In genomic region chr10:28681928-28682750, GRCh38 we compare ENCODE assay signal across 1 cellular context.
TF ChIP-seq lines count a peak whose summit lies in the region.

No MANE protein-coding gene starts in this region.

TF ChIP-seq in K562, 482 proteins besides CTCF, POLR2A, EP300 and RAD21 (continued from another document and continues in another):
- TF ChIP-seq TOE1 (IDR thresholded peaks at IDR 0.05; ENCODE audit: borderline replicate concordance) (no peak), TOE1 (CRISPR knock-in tag; IDR thresholded peaks at IDR 0.05; ENCODE audit: borderline replicate concordance, low read depth) (no peak), ZFP91 (CRISPR knock-in tag; IDR thresholded peaks at IDR 0.05) (no peak), JUND (IDR thresholded peaks at IDR 0.05; ENCODE audit: borderline replicate concordance, low read depth, low read length) (0 out of 2 replicates have a peak, but pooled peaks have one; percentile 7), JUND (tag; IDR thresholded peaks at IDR 0.05; ENCODE audit: borderline replicate concordance, low read depth, low read length) (no peak), PHB2 (IDR thresholded peaks at IDR 0.05; ENCODE audit: low read depth) (0 out of 2 replicates have a peak, but pooled peaks have one; percentile 57), ZNF639 (CRISPR knock-in tag; conservative IDR thresholded peaks at IDR 0.05 in 1 of 2, IDR thresholded peaks at IDR 0.05 in 1 of 2) (0 out of 4 replicates have a peak, but pooled peaks of 1 of the 2 experiments have one; percentile 17), ZMIZ1 (IDR thresholded peaks at IDR 0.05; ENCODE audit: low read depth in 2 of 2, low read length in 2 of 2) (no peak), CLOCK (CRISPR knock-in tag; IDR thresholded peaks at IDR 0.05; ENCODE audit: borderline replicate concordance) (no peak), ZKSCAN1 (IDR thresholded peaks at IDR 0.05; ENCODE audit: low read depth, low read length) (no peak), ESRRB (CRISPR knock-in tag; IDR thresholded peaks at IDR 0.05; ENCODE audit: borderline replicate concordance) (no peak), CHD1 (IDR thresholded peaks at IDR 0.05; ENCODE audit: low read length) (no peak), CBFA2T2 (conservative IDR thresholded peaks at IDR 0.05) (peak; percentile 86), LEF1 (IDR thresholded peaks at IDR 0.05) (peak; percentile 42; the same call in 1 of the 2 replicates), E4F1 (CRISPR knock-in tag; IDR thresholded peaks at IDR 0.05; ENCODE audit: borderline replicate concordance) (no peak), HES1 (IDR thresholded peaks at IDR 0.05; ENCODE audit: low read depth) (no peak), EWSR1 (IDR thresholded peaks at IDR 0.05; ENCODE audit: borderline replicate concordance, low read depth, partially characterized antibody) (no peak), CEBPB (tag; IDR thresholded peaks at IDR 0.05) (no peak), ZBTB2 (IDR thresholded peaks at IDR 0.05) (peak; percentile 60; the same call in 1 of the 2 replicates), STAT5A (IDR thresholded peaks at IDR 0.05; ENCODE audit: borderline replicate concordance, low read length) (peak; percentile 53; the same call in 1 of the 2 replicates), TAF1 (IDR thresholded peaks at IDR 0.05; ENCODE audit: control insufficient read depth, extremely low read depth, insufficient read depth, low read length, severe bottlenecking) (no peak), CBX1 (IDR thresholded peaks at IDR 0.05; ENCODE audit: low read depth) (no peak), PHF8 (IDR thresholded peaks at IDR 0.05; ENCODE audit: borderline replicate concordance, low read length) (no peak), ZNF212 (CRISPR knock-in tag; IDR thresholded peaks at IDR 0.05) (no peak), ATF6 (CRISPR knock-in tag; IDR thresholded peaks at IDR 0.05) (no peak), TAL1 (IDR thresholded peaks at IDR 0.05) (peak; percentile 81), ARID1B (IDR thresholded peaks at IDR 0.05) (peak; percentile 86), HNRNPH1 (optimal IDR thresholded peaks at IDR 0.05; ENCODE audit: low read depth, low read length) (no peak), NFIC (IDR thresholded peaks at IDR 0.05) (peak; percentile 49), IRF9 (tag; IDR thresholded peaks at IDR 0.05) (no peak), MTF1 (CRISPR knock-in tag; IDR thresholded peaks at IDR 0.05; ENCODE audit: borderline replicate concordance) (no peak), ATF2 (CRISPR knock-in tag; IDR thresholded peaks at IDR 0.05) (no peak), IRF1 (CRISPR knock-in tag; IDR thresholded peaks at IDR 0.05; ENCODE audit: borderline replicate concordance) (no peak), ZBTB49 (CRISPR knock-in tag; IDR thresholded peaks at IDR 0.05; ENCODE audit: borderline replicate concordance) (no peak)
